ENCODE assay signal across 11 cellular contexts in the genomic region with DNA sequence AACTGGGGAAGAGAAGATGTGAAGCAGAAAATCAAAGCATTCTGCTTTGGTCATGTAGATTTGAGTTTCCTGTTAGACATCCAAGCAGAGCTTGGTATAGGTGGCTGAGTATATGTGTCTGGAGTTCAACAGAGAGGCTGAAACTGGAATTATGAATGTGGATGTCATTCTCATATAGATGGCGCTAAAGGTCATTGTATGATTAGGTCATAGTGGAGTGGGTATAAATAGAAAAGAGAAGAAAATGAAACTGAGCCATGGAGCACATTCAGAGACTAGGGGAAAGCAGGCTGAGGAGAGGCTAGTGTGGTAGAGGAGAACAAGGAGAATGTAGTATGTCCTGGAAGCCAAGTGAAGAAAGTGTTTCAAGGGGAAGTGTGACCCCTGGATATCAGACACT.
DNase-seq lines count a peak whose midpoint lies in the region; ATAC-seq and TF ChIP-seq lines count a peak whose summit lies in the region.
"Had no signal": no experiment of that assay in that cellular context is flagged by ENCODE, and none has a peak within 500 bp of the region (broad histone marks: within the 10 kb centered on the region; RNA-seq: fewer than 3 reads in every experiment).

No MANE protein-coding gene starts in this region.

- H3K27me3 Mint-ChIP-seq in CD14-positive monocyte (ENCODE audit: low read depth in 3 of 3), result peaks cover 0 to 2% (median 0%) of the 10 kb centered on the region in 3 donors

- no peaks in the 10 kb centered on the region for H3K9me3 ChIP-seq in MM.1S (replicated peaks; ENCODE audit: insufficient read depth, low read length)
- H3K9me3 ChIP-seq: gastrocnemius medialis had no signal

- intact Hi-C loops in CD14-positive monocyte (cut with micrococcal nuclease), result no loop called here

- TF ChIP-seq CTCF in 22Rv1 (IDR thresholded peaks at IDR 0.05) (peak; percentile 27), MM.1S (IDR thresholded peaks at IDR 0.05; ENCODE audit: low read length) (peak; percentile 50), CD14-positive monocyte (IDR thresholded peaks at IDR 0.05) (no peak)

- H3K27me3 ChIP-seq in MM.1S (replicated peaks; ENCODE audit: insufficient read depth, low read length), result no peaks in the 10 kb centered on the region
- H3K27me3 ChIP-seq: gastrocnemius medialis had no signal

- no peak overlapping the region for H3K4me3 ChIP-seq in MM.1S (ENCODE audit: low read length)
- H3K4me3 ChIP-seq: gastrocnemius medialis had no signal

- peak overlapping the region; percentile 17; the same call in 1 of the 2 replicates for H2AFZ ChIP-seq in MM.1S (ENCODE audit: low read length)

- no peaks in the 10 kb centered on the region for H4K20me1 ChIP-seq in MM.1S (ENCODE audit: insufficient read depth, low read length)

- H3K27ac ChIP-seq in 22Rv1 (no peak overlapping the region), MM.1S (ENCODE audit: low read length) (no peak overlapping the region)
- H3K27ac ChIP-seq: gastrocnemius medialis had no signal

- H3K9me2 ChIP-seq in MM.1S (replicated peaks; ENCODE audit: insufficient read depth, low read length), result no peaks in the 10 kb centered on the region

- ATAC-seq in GM18520 (IDR thresholded peaks at IDR 0.05; ENCODE audit: unreplicated experiment) (peak; percentile 65), HG02798 (IDR thresholded peaks at IDR 0.05; ENCODE audit: poor library complexity, unreplicated experiment) (peak; percentile 69)
- ATAC-seq: gastrocnemius medialis had no signal

- no peaks in the 10 kb centered on the region for H3K36me3 Mint-ChIP-seq in CD14-positive monocyte
- H3K36me3 Mint-ChIP-seq: stimulated activated naive B cell treated with anti-CD40 and anti-IgM and Interleukin-4, amounts not matched to agents 10 μg/mL and 1 μg/mL and 100 μg/mL, for 72 hours had no signal

- no peak overlapping the region for H3K9ac ChIP-seq in MM.1S (ENCODE audit: low read length)

- H3K4me2 ChIP-seq in MM.1S (ENCODE audit: low read depth, low read length), result peak overlapping the region; percentile 37; the same call in 1 of the 2 replicates

- no peaks in the 10 kb centered on the region for H3K4me1 Mint-ChIP-seq in CD14-positive monocyte
- H3K4me1 Mint-ChIP-seq: stimulated activated naive B cell treated with anti-CD40 and anti-IgM and Interleukin-4, amounts not matched to agents 10 μg/mL and 1 μg/mL and 100 μg/mL, for 72 hours had no signal

- H3F3A ChIP-seq in MM.1S (ENCODE audit: insufficient read depth, low read length), result no peaks in the 10 kb centered on the region

- DNase-seq in MM.1S (peak; percentile 43), NCI-H345 treated with DMSO at 0.1 percent for 48 hours (lab: John Stamatoyannopoulos, UW; ENCODE audit: unreplicated experiment) (no peak), iPS-NIHi7 (ENCODE audit: extremely low spot score) (no peak), CD14-positive monocyte (ENCODE audit: low spot score) (no peak)
- DNase-seq in activated T-cell treated with anti-CD3 and anti-CD28 coated beads, Interleukin-2, amount 50 U/mL, for 1 hour, result no peak
- DNase-seq: gastrocnemius medialis; NCI-H446 treated with DMSO at 0.1 percent for 48 hours; stimulated activated naive B cell treated with anti-CD40 and anti-IgM and Interleukin-4, amounts not matched to agents 10 μg/mL and 1 μg/mL and 100 μg/mL, for 72 hours had no signal

- no peaks in the 10 kb centered on the region for H3K79me2 ChIP-seq in MM.1S (ENCODE audit: low read length)

- no peak overlapping the region for H3K27ac Mint-ChIP-seq in CD14-positive monocyte
- H3K27ac Mint-ChIP-seq: stimulated activated naive B cell treated with anti-CD40 and anti-IgM and Interleukin-4, amounts not matched to agents 10 μg/mL and 1 μg/mL and 100 μg/mL, for 72 hours had no signal

- H3K4me1 ChIP-seq in MM.1S (ENCODE audit: low read length), result peaks cover 17% of the 10 kb centered on the region
- H3K4me1 ChIP-seq: gastrocnemius medialis had no signal

- peaks cover 0 to 5% (median 0%) of the 10 kb centered on the region in 7 donors for H3K9me3 Mint-ChIP-seq in CD14-positive monocyte
- H3K9me3 Mint-ChIP-seq: stimulated activated naive B cell treated with anti-CD40 and anti-IgM and Interleukin-4, amounts not matched to agents 10 μg/mL and 1 μg/mL and 100 μg/mL, for 72 hours had no signal

- H3K36me3 ChIP-seq in MM.1S (replicated peaks; ENCODE audit: insufficient read depth, low read length), result no peaks in the 10 kb centered on the region
- H3K36me3 ChIP-seq: gastrocnemius medialis had no signal

- no peak overlapping the region for H3K4me3 Mint-ChIP-seq in CD14-positive monocyte
- H3K4me3 Mint-ChIP-seq: stimulated activated naive B cell treated with anti-CD40 and anti-IgM and Interleukin-4, amounts not matched to agents 10 μg/mL and 1 μg/mL and 100 μg/mL, for 72 hours had no signal
